Comparison of ENCODE assay signal across 17 cellular contexts in the genomic region with DNA sequence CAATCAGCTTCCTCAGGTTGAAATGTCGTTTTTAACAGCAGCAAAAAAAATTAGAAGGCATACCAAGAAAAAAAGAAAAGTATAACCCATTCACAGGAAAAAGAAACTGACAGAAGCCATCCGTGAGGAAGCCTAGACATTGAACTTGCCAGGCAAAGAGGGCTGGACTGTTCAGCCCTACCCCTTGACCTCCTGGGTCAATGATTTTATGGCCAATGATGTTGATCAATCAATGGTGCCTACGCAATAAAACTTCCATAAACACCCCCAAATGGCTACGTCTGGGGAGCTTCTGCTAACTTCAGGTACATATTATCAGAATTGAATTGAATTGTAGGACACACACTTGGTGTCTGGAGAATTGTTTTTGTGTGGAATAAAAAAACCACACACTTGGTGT. TPM values are rescaled to one million over a fixed set of nuclear protein-coding genes. Genes with fewer than 3 reads are reported as not detected.
DNase-seq lines count a peak whose midpoint lies in the region; ATAC-seq, FAIRE-seq and TF ChIP-seq lines count a peak whose summit lies in the region.
"Had no signal": no experiment of that assay in that cellular context is flagged by ENCODE, and none has a peak within 500 bp of the region (broad histone marks: within the 10 kb centered on the region; RNA-seq: fewer than 3 reads in every experiment).

No MANE protein-coding gene starts in this region.

- no peak overlapping the region for H3K56ac ChIP-seq in IMR-90 (ENCODE audit: extremely low read depth, insufficient read depth, low read length)

- no CpG with 5 or more reads among the region's 4 CpGs for WGBS in IMR-90 (ENCODE audit: extremely low coverage in 2 of 2, insufficient read length in 1 of 2), 2 experiments
- WGBS in small intestine, 3 donors = 9 to 49% (median 32%) methylated on average over 4 of the region's 4 CpGs

- H3K27me3 ChIP-seq in ACC112 (ENCODE audit: insufficient read depth, low read length) = no peaks in the 10 kb centered on the region
- no peaks in the 10 kb centered on the region for H3K27me3 ChIP-seq in IMR-90 (ENCODE audit: control insufficient read depth, insufficient read depth, low read length)
- H3K27me3 ChIP-seq in small intestine (ENCODE audit: control insufficient read depth in 2 of 2, insufficient read depth in 2 of 2, low read length in 2 of 2) = no peaks in the 10 kb centered on the region
- H3K27me3 ChIP-seq in gastrocnemius medialis = no peaks in the 10 kb centered on the region

- FAIRE-seq in small intestine (lab: Jason Lieb, UNC) = no peak
- FAIRE-seq: A204.1, GM19239, H1 had no signal

- POLR2A ChIA-PET in IMR-90 (lab: Charles Lee; ENCODE audit: unreplicated experiment) = interaction anchor here (0.5 kb wide), 1 partner anchor 73 kb away, joined by 3 read pairs; no protein-coding TSS in a partner anchor

- no peak overlapping the region for H3K18ac ChIP-seq in IMR-90 (ENCODE audit: low read depth, low read length)

- no peaks in the 10 kb centered on the region for H3K79me1 ChIP-seq in IMR-90 (ENCODE audit: low read depth in 1 of 2, low read length in 2 of 2)

- DNase-seq in IMR-90 (no peak), left colon (no peak), small intestine (peak; percentile 73), gastrocnemius medialis (no peak), H4 (ENCODE audit: low spot score) (no peak)
- DNase-seq in activated CD4-positive, alpha-beta T cell treated with anti-CD3 and anti-CD28 coated beads for 48 hours = no peak
- DNase-seq: CD4-positive, alpha-beta memory T cell; DMS79 treated with DMSO at 0.1 percent for 48 hours; GF-D8; KBM-7 had no signal

- CTCF ChIA-PET in IMR-90 (lab: Yijun Ruan, JAX) = interaction anchor here (0.6 kb wide), 1 partner anchor 910 kb away, joined by 4 read pairs; no protein-coding TSS in a partner anchor

- H2AK9ac ChIP-seq in IMR-90 (replicated peaks; ENCODE audit: low read depth, low read length, poor library complexity) = no peak overlapping the region

- H2AK5ac ChIP-seq in IMR-90 (ENCODE audit: low read depth, low read length) = no peak overlapping the region

- no peak overlapping the region for H2BK5ac ChIP-seq in IMR-90 (ENCODE audit: low read depth, low read length, poor library complexity, severe bottlenecking)

- H3K9me3 ChIP-seq in IMR-90 (ENCODE audit: control insufficient read depth, insufficient read depth, low read length) (no peaks in the 10 kb centered on the region), small intestine (ENCODE audit: control insufficient read depth, low read depth) (no peaks in the 10 kb centered on the region), gastrocnemius medialis (no peaks in the 10 kb centered on the region)
- H3K9me3 ChIP-seq: BLaER1, HAP-1 had no signal

- no peaks in the 10 kb centered on the region for H3K79me2 ChIP-seq in ACC112 (ENCODE audit: control insufficient read depth, insufficient read depth, low read length, unreplicated experiment)

- peaks cover 30% of the 10 kb centered on the region for H3K4me1 ChIP-seq in ACC112 (ENCODE audit: control insufficient read depth, insufficient read depth, low read length, unreplicated experiment)
- peaks cover 2% of the 10 kb centered on the region; the same call in 1 of the 2 replicates for H3K4me1 ChIP-seq in IMR-90 (ENCODE audit: control insufficient read depth, insufficient read depth, low read length)
- peaks cover 0 to 6% of the 10 kb centered on the region in 2 donors for H3K4me1 ChIP-seq in small intestine (ENCODE audit: control insufficient read depth in 2 of 2, insufficient read depth in 1 of 2, low read depth in 1 of 2, low read length in 1 of 2)
- peaks cover 0 to 5% of the 10 kb centered on the region in 2 donors for H3K4me1 ChIP-seq in gastrocnemius medialis

- no peak overlapping the region for H3K9ac ChIP-seq in IMR-90 (ENCODE audit: low read depth, low read length)
- H3K9ac ChIP-seq: BLaER1 had no signal

- H3K4me3 ChIP-seq in ACC112 (ENCODE audit: low read depth, low read length) (no peak overlapping the region), IMR-90 (ENCODE audit: insufficient read depth, low read depth, low read length) (no peak overlapping the region), small intestine (ENCODE audit: low read depth in 1 of 2, low read length in 2 of 2) (no peak overlapping the region), gastrocnemius medialis (no peak overlapping the region)
- H3K4me3 ChIP-seq: BLaER1, HAP-1 had no signal

- H2BK120ac ChIP-seq in IMR-90 (ENCODE audit: low read depth, low read length) = peak overlapping the region; percentile 5; the same call in 1 of the 2 replicates

- H3K27ac ChIP-seq in ACC112 (ENCODE audit: low read depth, low read length) (peak overlapping the region; percentile 31; the same call in 1 of the 2 replicates), IMR-90 (ENCODE audit: insufficient read depth, low read length) (no peak overlapping the region), small intestine (ENCODE audit: low read depth in 1 of 2, low read length in 1 of 2) (no peak overlapping the region), gastrocnemius medialis (no peak overlapping the region)
- H3K27ac ChIP-seq: BLaER1, HL-60 had no signal

- H2BK20ac ChIP-seq in IMR-90 (ENCODE audit: low read depth, low read length) = peak overlapping the region; percentile 38; the same call in 1 of the 2 replicates

- TF ChIP-seq CTCF in IMR-90 (conservative IDR thresholded peaks at IDR 0.05; ENCODE audit: low read depth, low read length) = no peak
- no peak for TF ChIP-seq CTCF in gastrocnemius medialis (IDR thresholded peaks at IDR 0.05 in 4 of 5, conservative IDR thresholded peaks at IDR 0.05 in 1 of 5)

- no peak overlapping the region for H3K4me2 ChIP-seq in IMR-90 (ENCODE audit: low read depth, low read length)
- H3K4me2 ChIP-seq: BLaER1 had no signal

- TF ChIP-seq POLR2A in IMR-90 (IDR thresholded peaks at IDR 0.05; ENCODE audit: low read depth, low read length) = no peak
- no peak for TF ChIP-seq POLR2A in gastrocnemius medialis (IDR thresholded peaks at IDR 0.05)

- no peak overlapping the region for H2BK15ac ChIP-seq in IMR-90 (ENCODE audit: low read depth, low read length)

- intact Hi-C loops in IMR-90 (cut with micrococcal nuclease) (no loop called here), left colon (cut with DNase I, micrococcal nuclease) (no loop called here), gastrocnemius medialis (cut with DNase I; ENCODE audit: low total_unique reads) (no loop called here)

- 0 out of 2 replicates have a peak, but pooled peaks cover 3% of the 10 kb centered on the region for H3K36me3 ChIP-seq in ACC112 (ENCODE audit: insufficient read depth, low read length)
- H3K36me3 ChIP-seq in IMR-90 (ENCODE audit: control insufficient read depth, insufficient read depth, low read length) = no peaks in the 10 kb centered on the region
- no peaks in the 10 kb centered on the region for H3K36me3 ChIP-seq in small intestine (ENCODE audit: control insufficient read depth in 2 of 2, insufficient read depth in 2 of 2, low read length in 2 of 2)
- no peaks in the 10 kb centered on the region for H3K36me3 ChIP-seq in gastrocnemius medialis
- H3K36me3 ChIP-seq: BLaER1, HAP-1 had no signal

- H3K14ac ChIP-seq in IMR-90 (replicated peaks; ENCODE audit: low read depth, low read length) = no peak overlapping the region

- no peak overlapping the region for H3K23ac ChIP-seq in IMR-90 (ENCODE audit: low read depth, low read length)

- H4K20me1 ChIP-seq in IMR-90 (ENCODE audit: insufficient read depth, low read length) = no peaks in the 10 kb centered on the region
- H4K20me1 ChIP-seq: BLaER1 had no signal

- ATAC-seq in IMR-90 (ENCODE audit: low read depth) (no peak), left colon (peak; percentile 43), gastrocnemius medialis (no peak)

- in situ Hi-C loops in IMR-90 (cut with MboI; ENCODE audit: low sequenced_read_pairs) (no loop called here), gastrocnemius medialis (cut with MboI; ENCODE audit: low sequenced_read_pairs in 4 of 4) (no loop called here)

- no TSS peak for BruUV-seq in IMR-90 (replicated peaks; lab: Mats Ljungman, UMichigan)

- no peak overlapping the region for H4K8ac ChIP-seq in IMR-90 (ENCODE audit: low read depth in 2 of 2, low read length in 2 of 2)

- no peak overlapping the region for H3K4ac ChIP-seq in IMR-90 (ENCODE audit: low read depth, low read length)

- H4K91ac ChIP-seq in IMR-90 (ENCODE audit: insufficient read depth, low read depth, low read length) = no peak overlapping the region

- H3K9me1 ChIP-seq in IMR-90 (ENCODE audit: insufficient read depth, low read length) = peaks cover 3% of the 10 kb centered on the region; the same call in 1 of the 2 replicates

- TF ChIP-seq RAD21 in IMR-90 (IDR thresholded peaks at IDR 0.05; ENCODE audit: low read length) = no peak

- no peak overlapping the region for H2AFZ ChIP-seq in ACC112 (ENCODE audit: low read length, unreplicated experiment)
- H2AFZ ChIP-seq in IMR-90 (replicated peaks; ENCODE audit: low read length, poor library complexity) = no peak overlapping the region

- H4K5ac ChIP-seq in IMR-90 (ENCODE audit: low read depth, low read length) = no peak overlapping the region

- dilution Hi-C loops in IMR-90 (cut with HindIII; ENCODE audit: low sequenced_read_pairs, unreplicated experiment) = no loop called here

TF ChIP-seq in IMR-90, 13 proteins besides CTCF, POLR2A, EP300 and RAD21:
- TF ChIP-seq MXI1 (IDR thresholded peaks at IDR 0.05; ENCODE audit: borderline replicate concordance, low read depth, low read length) = no peak

RNA-seq across cellular contexts. Expression of gene PSEN2, which starts 4.8 kb away (rescaled TPM):
- total RNA-seq in IMR-90 (2012; rRNA removed) (20.0 and 24.4 TPM in 2 replicates), left colon (10 to 100 TPM; 27.0 to 28.7 TPM), gastrocnemius medialis (10 to 100 TPM; 24.8 to 41.4 (median 34.1) TPM)
- polyA plus RNA-seq in IMR-90 (2012; rRNA removed) (14.4 and 15.0 TPM in 2 replicates), small intestine (10 to 100 TPM; 17.3 to 19.5 (median 19.4) TPM)
- polyA plus RNA-seq in IMR-90 (2012; cell fraction: cytosol; rRNA removed) = 10.8 and 14.7 TPM in 2 replicates
- polyA plus RNA-seq in IMR-90 (2012; cell fraction: nucleus; rRNA removed; ENCODE audit: low replicate concordance) = 25.2 and 30.9 TPM in 2 replicates
- total RNA-seq in H4 (2014; rRNA removed; shearing (Covaris generic)) = 9.5 and 24.2 TPM in 2 replicates
